12 cellular contexts compared by ENCODE assay signal in genomic region chr17:40061532-40062038, GRCh38. TPM values are rescaled to one million over a fixed set of nuclear protein-coding genes. Genes with fewer than 3 reads are reported as not detected.
DNase-seq lines count a peak whose midpoint lies in the region; ATAC-seq, FAIRE-seq and TF ChIP-seq lines count a peak whose summit lies in the region.
"Had no signal": no experiment of that assay in that cellular context is flagged by ENCODE, and none has a peak within 500 bp of the region (broad histone marks: within the 10 kb centered on the region; RNA-seq: fewer than 3 reads in every experiment).

No MANE protein-coding gene starts in this region.

- ATAC-seq in HepG2 (no peak), right lobe of liver (no peak)

- H3K4me3 Mint-ChIP-seq in astrocyte (ENCODE audit: unreplicated experiment) = peak overlapping the region; percentile 85

- FAIRE-seq in HepG2 (lab: Jason Lieb, UNC) (no peak), astrocyte (lab: Jason Lieb, UNC) (no peak)

- no peak; the same call in 1 of the 2 replicates for TF ChIP-seq CTCF in HepG2 (CRISPR knock-in tag; IDR thresholded peaks at IDR 0.05)
- no peak for TF ChIP-seq CTCF in right lobe of liver (IDR thresholded peaks at IDR 0.05)
- TF ChIP-seq CTCF in astrocyte (IDR thresholded peaks at IDR 0.05; ENCODE audit: insufficient read depth, low read depth, low read length) = no peak
- no peak for TF ChIP-seq CTCF in uterus (IDR thresholded peaks at IDR 0.05)

- H3K9ac ChIP-seq in HepG2 (ENCODE audit: insufficient read depth, low read depth, low read length) (no peak overlapping the region), astrocyte (ENCODE audit: low read length) (no peak overlapping the region), muscle layer of colon (ENCODE audit: low read length) (no peak overlapping the region)

- H3K36me3 ChIP-seq in HepG2 (replicated peaks in 1 of 2; ENCODE audit: control insufficient read depth in 1 of 2, insufficient read depth in 2 of 2, low read length in 2 of 2) (no peaks in the 10 kb centered on the region), right lobe of liver (no peaks in the 10 kb centered on the region), astrocyte (ENCODE audit: insufficient read depth, low read length) (no peaks in the 10 kb centered on the region), muscle layer of colon (ENCODE audit: insufficient read depth, low read length) (no peaks in the 10 kb centered on the region), uterus (no peaks in the 10 kb centered on the region)

- H3K27me3 ChIP-seq in HepG2 (ENCODE audit: control insufficient read depth in 1 of 2, insufficient read depth in 2 of 2, low read length in 2 of 2) = peaks cover 4 to 34% of the 10 kb centered on the region in 2 experiments; a peak in 4 of 5 replicates
- H3K27me3 ChIP-seq in right lobe of liver = no peaks in the 10 kb centered on the region
- peaks cover 7% of the 10 kb centered on the region for H3K27me3 ChIP-seq in astrocyte (ENCODE audit: insufficient read depth, low read length)
- H3K27me3 ChIP-seq in muscle layer of colon (ENCODE audit: control insufficient read depth in 1 of 2, insufficient read depth in 2 of 2, low read length in 2 of 2) = no peaks in the 10 kb centered on the region
- no peaks in the 10 kb centered on the region for H3K27me3 ChIP-seq in uterus

- H2AFZ ChIP-seq in HepG2 (ENCODE audit: low read length) (no peak overlapping the region), astrocyte (ENCODE audit: low read depth, low read length) (no peak overlapping the region)

- H3K4me1 Mint-ChIP-seq in astrocyte (ENCODE audit: low read depth, unreplicated experiment) = peaks cover 18% of the 10 kb centered on the region

- intact Hi-C loops in HepG2 (cut with micrococcal nuclease; ENCODE audit: unreplicated experiment) (no loop called here), right lobe of liver (cut with DNase I) (no loop called here), uterus (cut with DNase I; ENCODE audit: low total_unique reads) (loop anchor here (5.0 kb wide), 1 partner anchor 51 kb away; no protein-coding TSS in a partner anchor)

- TF ChIP-seq POLR2A in HepG2 (IDR thresholded peaks at IDR 0.05; ENCODE audit: insufficient read depth in 1 of 2, low read depth in 2 of 2, low read length in 2 of 2) (no peak), right lobe of liver (IDR thresholded peaks at IDR 0.05) (no peak), uterus (IDR thresholded peaks at IDR 0.05) (no peak)

- TF ChIP-seq RAD21 in HepG2 (CRISPR knock-in tag; IDR thresholded peaks at IDR 0.05) = no peak

- CTCF ChIA-PET in HepG2 (lab: Yijun Ruan, JAX; ENCODE audit: low intra/inter-chr PET ratio, low total read pairs) = interaction anchor here (2.1 to 3.0 kb wide), 2 partner anchors 13 to 50 kb away, joined by 11 to 25 read pairs; no protein-coding TSS in a partner anchor

- in situ Hi-C loops in HepG2 (cut with HindIII; ENCODE audit: extremely low pct_ligation_motif_present, low pct_unique_long_range_greater_than_20kb) = no loop called here

- H3K9me3 Mint-ChIP-seq in astrocyte (ENCODE audit: unreplicated experiment) = no peaks in the 10 kb centered on the region

- DNase-seq in HepG2 (ENCODE audit: low spot score) = no peak
- no peak for DNase-seq in right lobe of liver
- no peak for DNase-seq in astrocyte (ENCODE audit: low read depth)
- no peak for DNase-seq in uterus
- no peak for DNase-seq in GM19238 (ENCODE audit: insufficient read length, low spot score)
- no peak for DNase-seq in LoVo (ENCODE audit: low spot score)
- DNase-seq in NCI-H345 treated with DMSO at 0.1 percent for 48 hours (lab: John Stamatoyannopoulos, UW; ENCODE audit: unreplicated experiment) = no peak
- DNase-seq: COR-L47 had no signal

- TF ChIP-seq EP300 in HepG2 (IDR thresholded peaks at IDR 0.05; ENCODE audit: low read depth in 2 of 2, low read length in 2 of 2) (no peak), HepG2 (CRISPR knock-in tag; IDR thresholded peaks at IDR 0.05; ENCODE audit: borderline replicate concordance) (no peak)

- no TSS peak for BruUV-seq in HepG2 (replicated peaks; lab: Mats Ljungman, UMichigan)

- 22% methylated on average over 10 of the region's 11 CpGs for WGBS in HepG2 (ENCODE audit: low lambda C conversion rate)
- WGBS in right lobe of liver (ENCODE audit: insufficient coverage, low coverage, low lambda C conversion rate, missing lambda C conversion rate) = 82% methylated on average over 7 of the region's 11 CpGs

- H3K9me3 ChIP-seq in HepG2 (ENCODE audit: low read length) (no peaks in the 10 kb centered on the region), right lobe of liver (no peaks in the 10 kb centered on the region), astrocyte (ENCODE audit: insufficient read depth, low read depth, low read length) (no peaks in the 10 kb centered on the region), muscle layer of colon (ENCODE audit: low read length) (no peaks in the 10 kb centered on the region), uterus (no peaks in the 10 kb centered on the region)

- peaks cover 6% of the 10 kb centered on the region for H3K79me2 ChIP-seq in HepG2 (ENCODE audit: insufficient read depth, low read length)
- H3K79me2 ChIP-seq in astrocyte (ENCODE audit: insufficient read depth, low read length) = peaks cover 13% of the 10 kb centered on the region

- H3K4me2 ChIP-seq in HepG2 (ENCODE audit: low read depth, low read length) (peak overlapping the region; percentile 94), astrocyte (ENCODE audit: low read length) (no peak overlapping the region)

- H3K27ac ChIP-seq in HepG2 (ENCODE audit: extremely low read length, insufficient read depth, low read length) = no peak overlapping the region
- H3K27ac ChIP-seq in right lobe of liver = no peak overlapping the region
- H3K27ac ChIP-seq in astrocyte (ENCODE audit: low read depth, low read length) = no peak overlapping the region
- peak overlapping the region; percentile 17 for H3K27ac ChIP-seq in muscle layer of colon (ENCODE audit: low read depth, low read length)
- peak overlapping the region; percentile 98 for H3K27ac ChIP-seq in uterus

- H3K4me3 ChIP-seq in HepG2 (replicated peaks in 1 of 3; ENCODE audit: insufficient read depth in 1 of 3, low read depth in 2 of 3, low read length in 3 of 3) (peak overlapping the region in 1 of 3 experiments; percentile 72; a peak in 2 of 6 replicates), right lobe of liver (no peak overlapping the region), astrocyte (ENCODE audit: insufficient read depth, low read depth, low read length) (no peak overlapping the region), muscle layer of colon (ENCODE audit: low read depth in 1 of 2, low read length in 2 of 2) (peak overlapping the region in 1 of 2 donors; percentile 52), uterus (no peak overlapping the region)

- peaks cover 24% of the 10 kb centered on the region for H3K27me3 Mint-ChIP-seq in astrocyte (ENCODE audit: low read depth, unreplicated experiment)

- POLR2A ChIA-PET in HepG2 (lab: Yijun Ruan, JAX) = interaction anchor here (0.6 to 4.2 kb wide), 6 partner anchors 11 to 51 kb away, joined by 3 to 29 read pairs (median 13); no protein-coding TSS in a partner anchor

- peaks cover 66% of the 10 kb centered on the region for H3K4me1 ChIP-seq in HepG2 (ENCODE audit: insufficient read depth, low read length)
- peaks cover 0 to 6% (median 3%) of the 10 kb centered on the region in 4 donors for H3K4me1 ChIP-seq in right lobe of liver
- peaks cover 26% of the 10 kb centered on the region for H3K4me1 ChIP-seq in astrocyte (ENCODE audit: insufficient read depth, low read length)
- peaks cover 48% of the 10 kb centered on the region for H3K4me1 ChIP-seq in muscle layer of colon (ENCODE audit: insufficient read depth, low read length)
- H3K4me1 ChIP-seq in uterus = peaks cover 0 to 5% of the 10 kb centered on the region in 2 donors

- H3K27ac Mint-ChIP-seq in astrocyte (ENCODE audit: unreplicated experiment) = peak overlapping the region; percentile 13

- H3K36me3 Mint-ChIP-seq in astrocyte (ENCODE audit: low read depth, unreplicated experiment) = no peaks in the 10 kb centered on the region

- H4K20me1 ChIP-seq in HepG2 (ENCODE audit: insufficient read depth, low read length) (no peaks in the 10 kb centered on the region), astrocyte (ENCODE audit: insufficient read depth, low read length) (peaks cover 20% of the 10 kb centered on the region)

RNA-seq across cellular contexts. Expression of gene THRA, which starts 1.2 kb away (rescaled TPM):
- total RNA-seq in HepG2 (2016; rRNA removed; fragmentation: Illumina TruSeq; extraction: Trizol) (9.9 and 10.4 TPM in 2 replicates), right lobe of liver (1 to 10 TPM; 3.7 to 9.4 (median 7.7) TPM), astrocyte (16.7 and 20.4 TPM in 2 replicates), uterus (100 to 1,000 TPM in 1 of 4 donors, 10 to 100 TPM in 3; 19.7 to 124 (median 63.1) TPM)
- total RNA-seq in HepG2 (2016; cell fraction: cytosol; rRNA removed; fragmentation: Illumina TruSeq; extraction: Trizol; ENCODE audit: low read depth) = 4.9 and 5.0 TPM in 2 replicates
- total RNA-seq in HepG2 (2016; cell fraction: insoluble cytoplasmic fraction; rRNA removed; fragmentation: Illumina TruSeq; extraction: Trizol) = 8.1 and 10.9 TPM in 2 replicates
- total RNA-seq in HepG2 (2016; cell fraction: membrane; rRNA removed; fragmentation: Illumina TruSeq; extraction: Trizol) = 12.8 TPM in 2 replicates
- 5.9 and 6.8 TPM in 2 replicates for total RNA-seq in HepG2 (2016; cell fraction: nucleus; rRNA removed; fragmentation: Illumina TruSeq; extraction: Trizol)
- 8.0 and 8.6 TPM in 2 replicates for polyA plus RNA-seq in HepG2 (2011; rRNA removed)
- polyA plus RNA-seq in HepG2 (2011; cell fraction: cytosol; rRNA removed) = 7.7 and 8.0 TPM in 2 replicates
- 12.1 and 13.6 TPM in 2 replicates for polyA plus RNA-seq in HepG2 (2011; cell fraction: nucleus; rRNA removed)
- polyA plus RNA-seq in HepG2 (2012) = 11.6 and 15.5 TPM in 2 replicates
- 4.3 TPM in 2 replicates for polyA plus RNA-seq in HepG2 (2016; cell fraction: cytosol; fragmentation: Illumina TruSeq; extraction: Trizol; ENCODE audit: low read depth)
- polyA plus RNA-seq in HepG2 (2016; cell fraction: insoluble cytoplasmic fraction; fragmentation: Illumina TruSeq; extraction: Trizol; ENCODE audit: low read depth) = 8.0 and 12.4 TPM in 2 replicates
- 9.9 and 10.7 TPM in 2 replicates for polyA plus RNA-seq in HepG2 (2016; cell fraction: membrane; fragmentation: Illumina TruSeq; extraction: Trizol; ENCODE audit: low read depth)
- polyA plus RNA-seq in HepG2 (2016; cell fraction: nucleus; fragmentation: Illumina TruSeq; extraction: Trizol; ENCODE audit: insufficient read depth, low read depth) = 11.5 and 12.3 TPM in 2 replicates
- polyA minus RNA-seq in HepG2 (2011; rRNA and poly(A)+ RNA removed; ENCODE audit: low replicate concordance) = 14.3 and 17.9 TPM in 2 replicates
- 5.3 and 7.4 TPM in 2 replicates for polyA minus RNA-seq in HepG2 (2011; cell fraction: cytosol; rRNA and poly(A)+ RNA removed)
- polyA minus RNA-seq in HepG2 (2011; cell fraction: nucleus; rRNA and poly(A)+ RNA removed) = 7.2 and 7.5 TPM in 2 replicates

RNA-seq across cellular contexts. Expression of gene MED24, which starts 7.4 kb away (rescaled TPM):
- total RNA-seq in HepG2 (2016; rRNA removed; fragmentation: Illumina TruSeq; extraction: Trizol) (51.1 and 66.5 TPM in 2 replicates), right lobe of liver (10 to 100 TPM; 29.0 to 38.2 (median 35.9) TPM), astrocyte (49.2 and 56.4 TPM in 2 replicates), uterus (100 to 1,000 TPM in 1 of 4 donors, 10 to 100 TPM in 3; 17.6 to 111 (median 44.7) TPM)
- 14.5 and 17.6 TPM in 2 replicates for total RNA-seq in HepG2 (2016; cell fraction: cytosol; rRNA removed; fragmentation: Illumina TruSeq; extraction: Trizol; ENCODE audit: low read depth)
- 50.7 and 65.1 TPM in 2 replicates for total RNA-seq in HepG2 (2016; cell fraction: insoluble cytoplasmic fraction; rRNA removed; fragmentation: Illumina TruSeq; extraction: Trizol)
- 26.0 and 27.2 TPM in 2 replicates for total RNA-seq in HepG2 (2016; cell fraction: membrane; rRNA removed; fragmentation: Illumina TruSeq; extraction: Trizol)
- 65.1 and 70.6 TPM in 2 replicates for total RNA-seq in HepG2 (2016; cell fraction: nucleus; rRNA removed; fragmentation: Illumina TruSeq; extraction: Trizol)
- 67.7 and 78.0 TPM in 2 replicates for polyA plus RNA-seq in HepG2 (2011; rRNA removed)
- 28.7 and 32.2 TPM in 2 replicates for polyA plus RNA-seq in HepG2 (2011; cell fraction: cytosol; rRNA removed)
- 613 and 896 TPM in 2 replicates for polyA plus RNA-seq in HepG2 (2011; cell fraction: nucleus; rRNA removed)
- polyA plus RNA-seq in HepG2 (2012) = 70.6 and 74.6 TPM in 2 replicates
- polyA plus RNA-seq in HepG2 (2016; cell fraction: cytosol; fragmentation: Illumina TruSeq; extraction: Trizol; ENCODE audit: low read depth) = 9.7 and 12.0 TPM in 2 replicates
- 46.8 and 59.5 TPM in 2 replicates for polyA plus RNA-seq in HepG2 (2016; cell fraction: insoluble cytoplasmic fraction; fragmentation: Illumina TruSeq; extraction: Trizol; ENCODE audit: low read depth)
- polyA plus RNA-seq in HepG2 (2016; cell fraction: membrane; fragmentation: Illumina TruSeq; extraction: Trizol; ENCODE audit: low read depth) = 20.4 and 23.8 TPM in 2 replicates
- 182 and 188 TPM in 2 replicates for polyA plus RNA-seq in HepG2 (2016; cell fraction: nucleus; fragmentation: Illumina TruSeq; extraction: Trizol; ENCODE audit: insufficient read depth, low read depth)
- polyA minus RNA-seq in HepG2 (2011; rRNA and poly(A)+ RNA removed; ENCODE audit: low replicate concordance) = 133 and 240 TPM in 2 replicates
- polyA minus RNA-seq in HepG2 (2011; cell fraction: cytosol; rRNA and poly(A)+ RNA removed) = 49.1 and 58.4 TPM in 2 replicates
- 159 and 161 TPM in 2 replicates for polyA minus RNA-seq in HepG2 (2011; cell fraction: nucleus; rRNA and poly(A)+ RNA removed)

RNA-seq across cellular contexts. Expression of gene NR1D1, which starts 38.8 kb away (rescaled TPM):
- total RNA-seq in HepG2 (2016; rRNA removed; fragmentation: Illumina TruSeq; extraction: Trizol) = 1.4 and 2.1 TPM in 2 replicates
- total RNA-seq in HepG2 (2016; cell fraction: cytosol; rRNA removed; fragmentation: Illumina TruSeq; extraction: Trizol; ENCODE audit: low read depth) = 0.88 and 1.1 TPM in 2 replicates
- 1.2 and 1.8 TPM in 2 replicates for total RNA-seq in HepG2 (2016; cell fraction: insoluble cytoplasmic fraction; rRNA removed; fragmentation: Illumina TruSeq; extraction: Trizol)
- total RNA-seq in HepG2 (2016; cell fraction: membrane; rRNA removed; fragmentation: Illumina TruSeq; extraction: Trizol) = 2.2 and 2.4 TPM in 2 replicates
- 3.4 and 4.3 TPM in 2 replicates for total RNA-seq in HepG2 (2016; cell fraction: nucleus; rRNA removed; fragmentation: Illumina TruSeq; extraction: Trizol)
- 2.7 and 3.6 TPM in 2 replicates for polyA plus RNA-seq in HepG2 (2011; rRNA removed)
- 1.5 and 1.6 TPM in 2 replicates for polyA plus RNA-seq in HepG2 (2011; cell fraction: cytosol; rRNA removed)
- polyA plus RNA-seq in HepG2 (2011; cell fraction: nucleus; rRNA removed) = 20.3 and 22.7 TPM in 2 replicates
- 11.1 and 19.6 TPM in 2 replicates for polyA plus RNA-seq in HepG2 (2012)
- polyA plus RNA-seq in HepG2 (2016; cell fraction: cytosol; fragmentation: Illumina TruSeq; extraction: Trizol; ENCODE audit: low read depth) = 0.95 and 1.1 TPM in 2 replicates
- 3.8 and 5.8 TPM in 2 replicates for polyA plus RNA-seq in HepG2 (2016; cell fraction: insoluble cytoplasmic fraction; fragmentation: Illumina TruSeq; extraction: Trizol; ENCODE audit: low read depth)
- 2.5 and 3.4 TPM in 2 replicates for polyA plus RNA-seq in HepG2 (2016; cell fraction: membrane; fragmentation: Illumina TruSeq; extraction: Trizol; ENCODE audit: low read depth)
- 9.5 and 10.0 TPM in 2 replicates for polyA plus RNA-seq in HepG2 (2016; cell fraction: nucleus; fragmentation: Illumina TruSeq; extraction: Trizol; ENCODE audit: insufficient read depth, low read depth)
- polyA minus RNA-seq in HepG2 (2011; rRNA and poly(A)+ RNA removed; ENCODE audit: low replicate concordance) = 3.3 and 6.7 TPM in 2 replicates
- polyA minus RNA-seq in HepG2 (2011; cell fraction: cytosol; rRNA and poly(A)+ RNA removed) = 4.5 and 6.5 TPM in 2 replicates
- polyA minus RNA-seq in HepG2 (2011; cell fraction: nucleus; rRNA and poly(A)+ RNA removed) = 7.6 and 8.1 TPM in 2 replicates
- total RNA-seq in right lobe of liver = 10 to 100 TPM in 4 of 6 experiments, 1 to 10 TPM in 2; 6.9 to 29.8 (median 16.0) TPM
- 8.7 and 10.1 TPM in 2 replicates for total RNA-seq in astrocyte
- total RNA-seq in uterus = 10 to 100 TPM in 1 of 4 donors, 1 to 10 TPM in 3; 2.0 to 92.1 (median 4.7) TPM

RNA-seq across cellular contexts. Expression of gene CSF3, which starts 46.3 kb away (rescaled TPM):
- total RNA-seq in HepG2 (2016; rRNA removed; fragmentation: Illumina TruSeq; extraction: Trizol) (not detected in 2 replicates), right lobe of liver (under 1 TPM in 1 of 6 experiments, not detected in 5; 0.31 TPM), astrocyte (not detected in 2 replicates), uterus (1 to 10 TPM in 1 of 4 donors, under 1 TPM in 1, not detected in 2; 0.29 to 5.0 TPM)
- total RNA-seq in HepG2 (2016; cell fraction: cytosol; rRNA removed; fragmentation: Illumina TruSeq; extraction: Trizol; ENCODE audit: low read depth) = not detected in 2 replicates
- total RNA-seq in HepG2 (2016; cell fraction: insoluble cytoplasmic fraction; rRNA removed; fragmentation: Illumina TruSeq; extraction: Trizol) = not detected in 2 replicates
- total RNA-seq in HepG2 (2016; cell fraction: membrane; rRNA removed; fragmentation: Illumina TruSeq; extraction: Trizol) = not detected in 2 replicates
- not detected in 2 replicates for total RNA-seq in HepG2 (2016; cell fraction: nucleus; rRNA removed; fragmentation: Illumina TruSeq; extraction: Trizol)
- polyA plus RNA-seq in HepG2 (2011; rRNA removed) = 0.07 and 0.09 TPM in 2 replicates
- 0.03 and 0.12 TPM in 2 replicates for polyA plus RNA-seq in HepG2 (2011; cell fraction: cytosol; rRNA removed)
- polyA plus RNA-seq in HepG2 (2011; cell fraction: nucleus; rRNA removed) = 0.23 and 0.47 TPM in 2 replicates
- polyA plus RNA-seq in HepG2 (2012) = not detected in 2 replicates
- not detected in 2 replicates for polyA plus RNA-seq in HepG2 (2016; cell fraction: cytosol; fragmentation: Illumina TruSeq; extraction: Trizol; ENCODE audit: low read depth)
- polyA plus RNA-seq in HepG2 (2016; cell fraction: insoluble cytoplasmic fraction; fragmentation: Illumina TruSeq; extraction: Trizol; ENCODE audit: low read depth) = not detected in 2 replicates
- polyA plus RNA-seq in HepG2 (2016; cell fraction: membrane; fragmentation: Illumina TruSeq; extraction: Trizol; ENCODE audit: low read depth) = not detected in 2 replicates
- polyA plus RNA-seq in HepG2 (2016; cell fraction: nucleus; fragmentation: Illumina TruSeq; extraction: Trizol; ENCODE audit: insufficient read depth, low read depth) = 0.39 TPM in 1 of 2 replicates, not detected in the other
- 0.40 TPM in 1 of 2 replicates, not detected in the other for polyA minus RNA-seq in HepG2 (2011; rRNA and poly(A)+ RNA removed; ENCODE audit: low replicate concordance)
- not detected in 2 replicates for polyA minus RNA-seq in HepG2 (2011; cell fraction: cytosol; rRNA and poly(A)+ RNA removed)
- polyA minus RNA-seq in HepG2 (2011; cell fraction: nucleus; rRNA and poly(A)+ RNA removed) = not detected in 2 replicates
- total RNA-seq: liver, M059J, urinary bladder had no signal
- polyA plus RNA-seq: liver had no signal

Comparison
In these comparisons a context has a peak if more than half of its experiments do, and no peak if none do; other contexts are left out.
1. H3K27ac ChIP-seq: peak in muscle layer of colon (single experiment) and uterus (2 of 2); none in HepG2 (single experiment), right lobe of liver (0 of 3) and astrocyte (single experiment).